11 cellular contexts compared by ENCODE assay signal in genomic region chr4:40197879-40198689, GRCh38. TPM values are rescaled to one million over a fixed set of nuclear protein-coding genes. Genes with fewer than 3 reads are reported as not detected.
A peak's percentile ranks its signal among the peaks of the same experiment; 100 is the strongest.
DNase-seq lines count a peak whose midpoint lies in the region; ATAC-seq and TF ChIP-seq lines count a peak whose summit lies in the region.
"Had no signal": no experiment of that assay in that cellular context is flagged by ENCODE, and none has a peak within 500 bp of the region (broad histone marks: within the 10 kb centered on the region; RNA-seq: fewer than 3 reads in every experiment).

No MANE protein-coding gene starts in this region.

- no peaks in the 10 kb centered on the region for H3K79me2 ChIP-seq in GM23338 (replicated peaks; ENCODE audit: insufficient read depth)

- H3K4me3 ChIP-seq in BLaER1, result peak overlapping the region; percentile 68
- 0 out of 2 replicates have a peak overlapping the region, but pooled peaks have one; percentile 7 for H3K4me3 ChIP-seq in GM23338
- peak overlapping the region; percentile 42 to 65 for H3K4me3 ChIP-seq in mucosa of rectum (ENCODE audit: low read length in 2 of 2)
- peak overlapping the region in 2 of 10 donors; percentile 3 to 48 for H3K4me3 ChIP-seq in heart right ventricle
- no peak overlapping the region for H3K4me3 ChIP-seq in uterus

- no peak for TF ChIP-seq POLR2A in uterus (IDR thresholded peaks at IDR 0.05)

- H4K20me1 ChIP-seq in BLaER1, result peaks cover 49% of the 10 kb centered on the region
- H4K20me1 ChIP-seq in GM23338 (replicated peaks; ENCODE audit: insufficient read depth), result no peaks in the 10 kb centered on the region

- peak overlapping the region; percentile 62 for H3K4me3 Mint-ChIP-seq in GM23338
- H3K4me3 Mint-ChIP-seq in activated CD8-positive, alpha-beta T cell treated with anti-CD3 and anti-CD28 coated beads, Interleukin-2, amount 10 ng/mL, durations not matched to agents 7 days and 5 days, result peak overlapping the region; percentile 93

- H2AFZ ChIP-seq in GM23338, result peak overlapping the region; percentile 54; the same call in 1 of the 2 replicates

- peak overlapping the region; percentile 7; the same call in 1 of the 2 replicates for H3K27ac Mint-ChIP-seq in GM23338
- H3K27ac Mint-ChIP-seq in activated CD8-positive, alpha-beta T cell treated with anti-CD3 and anti-CD28 coated beads, Interleukin-2, amount 10 ng/mL, durations not matched to agents 7 days and 5 days, result peak overlapping the region; percentile 96

- ATAC-seq in GM23338, result peak; percentile 15; the same call in 2 of the 3 replicates
- no peak for ATAC-seq in activated CD8-positive, alpha-beta T cell treated with anti-CD3 and anti-CD28 coated beads, Interleukin-2, amount 10 ng/mL, durations not matched to agents 7 days and 5 days
- ATAC-seq in heart right ventricle, result no peak

- H3F3A ChIP-seq in GM23338 (replicated peaks; ENCODE audit: low read depth), result no peaks in the 10 kb centered on the region

- peaks cover 65% of the 10 kb centered on the region for H3K4me1 Mint-ChIP-seq in GM23338
- peaks cover 39% of the 10 kb centered on the region for H3K4me1 Mint-ChIP-seq in activated CD8-positive, alpha-beta T cell treated with anti-CD3 and anti-CD28 coated beads, Interleukin-2, amount 10 ng/mL, durations not matched to agents 7 days and 5 days (ENCODE audit: low read depth)

- H3K4me2 ChIP-seq in BLaER1 (peak overlapping the region; percentile 97), GM23338 (peak overlapping the region; percentile 60)

- no peaks in the 10 kb centered on the region for H3K36me3 ChIP-seq in BLaER1
- H3K36me3 ChIP-seq in GM23338 (ENCODE audit: insufficient read depth), result no peaks in the 10 kb centered on the region
- no peaks in the 10 kb centered on the region for H3K36me3 ChIP-seq in mucosa of rectum (ENCODE audit: control insufficient read depth in 2 of 2, insufficient read depth in 2 of 2, low read length in 2 of 2)
- H3K36me3 ChIP-seq in heart right ventricle, result no peaks in the 10 kb centered on the region
- H3K36me3 ChIP-seq in uterus, result no peaks in the 10 kb centered on the region

- H3K27me3 Mint-ChIP-seq in GM23338 (ENCODE audit: insufficient read depth, low read depth, poor library complexity), result peaks cover 1% of the 10 kb centered on the region
- H3K27me3 Mint-ChIP-seq in activated CD8-positive, alpha-beta T cell treated with anti-CD3 and anti-CD28 coated beads, Interleukin-2, amount 10 ng/mL, durations not matched to agents 7 days and 5 days (ENCODE audit: low read depth), result no peaks in the 10 kb centered on the region

- H3K27me3 ChIP-seq in BLaER1, result no peaks in the 10 kb centered on the region
- H3K27me3 ChIP-seq in GM23338 (ENCODE audit: insufficient read depth), result no peaks in the 10 kb centered on the region
- H3K27me3 ChIP-seq in mucosa of rectum (ENCODE audit: control insufficient read depth in 2 of 2, insufficient read depth in 2 of 2, low read length in 2 of 2), result no peaks in the 10 kb centered on the region
- peaks cover 0 to 19% (median 6%) of the 10 kb centered on the region in 7 donors for H3K27me3 ChIP-seq in heart right ventricle
- H3K27me3 ChIP-seq in uterus, result no peaks in the 10 kb centered on the region

- H3K4me1 ChIP-seq in BLaER1, result peaks cover 88% of the 10 kb centered on the region
- H3K4me1 ChIP-seq in GM23338 (ENCODE audit: insufficient read depth), result peaks cover 45% of the 10 kb centered on the region
- H3K4me1 ChIP-seq in mucosa of rectum (ENCODE audit: control insufficient read depth in 2 of 2, insufficient read depth in 2 of 2, low read length in 2 of 2), result peaks cover 13 to 18% of the 10 kb centered on the region in 2 donors
- peaks cover 0 to 29% (median 0%) of the 10 kb centered on the region in 9 donors for H3K4me1 ChIP-seq in heart right ventricle
- H3K4me1 ChIP-seq in uterus, result no peaks in the 10 kb centered on the region

- H3K9ac ChIP-seq in BLaER1 (peak overlapping the region; percentile 82), mucosa of rectum (ENCODE audit: low read depth in 1 of 2, low read length in 2 of 2) (peak overlapping the region; percentile 67 to 84)

- no peak for DNase-seq in GM23338 (ENCODE audit: low spot score)
- DNase-seq in activated CD8-positive, alpha-beta T cell treated with anti-CD3 and anti-CD28 coated beads, Interleukin-2, amount 10 ng/mL, durations not matched to agents 7 days and 5 days, result peak; percentile 46
- DNase-seq in NCI-H1417 (lab: John Stamatoyannopoulos, UW), result no peak
- DNase-seq in heart right ventricle, result no peak
- no peak for DNase-seq in RWPE1 (ENCODE audit: low spot score)
- no peak for DNase-seq in uterus
- DNase-seq: hypothalamus, NCI-H2081 had no signal

- TF ChIP-seq CTCF in GM23338 (conservative IDR thresholded peaks at IDR 0.05; ENCODE audit: low read depth in 2 of 2) (no peak), heart right ventricle (IDR thresholded peaks at IDR 0.05) (no peak), RWPE1 (conservative IDR thresholded peaks at IDR 0.05; ENCODE audit: low read depth) (no peak), uterus (IDR thresholded peaks at IDR 0.05) (no peak)

- H3K9me3 Mint-ChIP-seq in GM23338, result no peaks in the 10 kb centered on the region
- H3K9me3 Mint-ChIP-seq in activated CD8-positive, alpha-beta T cell treated with anti-CD3 and anti-CD28 coated beads, Interleukin-2, amount 10 ng/mL, durations not matched to agents 7 days and 5 days (ENCODE audit: insufficient read depth), result no peaks in the 10 kb centered on the region

- H3K9me3 ChIP-seq in BLaER1 (no peaks in the 10 kb centered on the region), mucosa of rectum (ENCODE audit: control insufficient read depth in 2 of 2, low read length in 2 of 2) (no peaks in the 10 kb centered on the region), heart right ventricle (no peaks in the 10 kb centered on the region), uterus (no peaks in the 10 kb centered on the region)

- POLR2A ChIA-PET in activated CD8-positive, alpha-beta T cell treated with anti-CD3 and anti-CD28 coated beads, Interleukin-2, amount 10 ng/mL, durations not matched to agents 7 days and 5 days (lab: Charles Lee), result interaction anchor here (0.7 to 18.3 kb wide), 13 partner anchors 5 to 141 kb away, joined by 3 to 517 read pairs (median 10); partner anchors contain the start of genes N4BP2 and RHOH
- POLR2A ChIA-PET in RWPE1 (lab: Yijun Ruan, JAX; ENCODE audit: low non-redundant PET), result no interaction called here

- no peaks in the 10 kb centered on the region for H3K9me2 ChIP-seq in GM23338 (ENCODE audit: insufficient read depth)

- intact Hi-C loops in heart right ventricle (cut with DNase I), result no loop called here
- intact Hi-C loops in uterus (cut with DNase I; ENCODE audit: low total_unique reads), result no loop called here

- H3K36me3 Mint-ChIP-seq in GM23338 (ENCODE audit: low read depth), result no peaks in the 10 kb centered on the region
- H3K36me3 Mint-ChIP-seq in activated CD8-positive, alpha-beta T cell treated with anti-CD3 and anti-CD28 coated beads, Interleukin-2, amount 10 ng/mL, durations not matched to agents 7 days and 5 days (ENCODE audit: low read depth), result peaks cover 62% of the 10 kb centered on the region

- CTCF ChIA-PET in activated CD8-positive, alpha-beta T cell treated with anti-CD3 and anti-CD28 coated beads, Interleukin-2, amount 10 ng/mL, durations not matched to agents 7 days and 5 days (lab: Charles Lee), result interaction anchor here (0.6 to 11.9 kb wide), 9 partner anchors 9 to 142 kb away, joined by 3 to 149 read pairs (median 5); no protein-coding TSS in a partner anchor
- CTCF ChIA-PET in RWPE1 (lab: Yijun Ruan, JAX), result interaction anchor here (0.6 kb wide), 2 partner anchors 64 to 927 kb away, joined by 3 read pairs; no protein-coding TSS in a partner anchor

- H3K27ac ChIP-seq in BLaER1 (peak overlapping the region; percentile 79), GM23338 (ENCODE audit: low read depth) (peak overlapping the region; percentile 8; the same call in 1 of the 2 replicates), mucosa of rectum (ENCODE audit: low read depth in 2 of 2, low read length in 2 of 2) (peak overlapping the region; percentile 73 to 87), heart right ventricle (peak overlapping the region in 1 of 10 donors; percentile 89), RWPE1 (no peak overlapping the region), uterus (no peak overlapping the region)

- WGBS in heart right ventricle, 2 donors, result 68 to 73% methylated on average over 15 of the region's 15 CpGs

TF ChIP-seq in GM23338, 12 proteins besides CTCF, POLR2A, EP300 and RAD21 (continues in another document):
- no peak for TF ChIP-seq ETS1 (IDR thresholded peaks at IDR 0.05)
- TF ChIP-seq ZNF114 (CRISPR knock-in tag; IDR thresholded peaks at IDR 0.05), result no peak
- no peak for TF ChIP-seq NANOG (IDR thresholded peaks at IDR 0.05; ENCODE audit: borderline replicate concordance)
- TF ChIP-seq POLR2AphosphoS5 (IDR thresholded peaks at IDR 0.05; ENCODE audit: low read depth), result no peak
- TF ChIP-seq ZNF331 (CRISPR knock-in tag; IDR thresholded peaks at IDR 0.05; ENCODE audit: low read depth), result no peak
- TF ChIP-seq CREB1 (CRISPR knock-in tag; IDR thresholded peaks at IDR 0.05; ENCODE audit: low read depth), result no peak
- no peak for TF ChIP-seq EZH2 (IDR thresholded peaks at IDR 0.05; ENCODE audit: low read depth, unreplicated experiment)
- no peak for TF ChIP-seq STAT1 (IDR thresholded peaks at IDR 0.05; ENCODE audit: unreplicated experiment)

RNA-seq across cellular contexts. Expression of gene RHOH, which starts 1.3 kb away (rescaled TPM):
- 2.7 and 3.7 TPM in 2 replicates for total RNA-seq in GM23338 (2014; rRNA removed; shearing (Covaris generic))
- polyA plus RNA-seq in GM23338 (2016; fragmentation: Nextera tagmentation; extraction: Ambion mirVana) (1.8 and 2.2 TPM in 2 replicates), heart right ventricle (under 1 TPM; 0.15 to 0.20 TPM)
- total RNA-seq in activated CD8-positive, alpha-beta T cell treated with anti-CD3 and anti-CD28 coated beads, Interleukin-2, amount 10 ng/mL, durations not matched to agents 7 days and 5 days, result 100 to 1,000 TPM; 147 to 159 TPM
- total RNA-seq in heart right ventricle (1 to 10 TPM in 1 of 10 donors, under 1 TPM in 7, not detected in 2; 0.11 to 7.2 (median 0.44) TPM), uterus (10 to 100 TPM in 1 of 4 donors, 1 to 10 TPM in 3; 1.5 to 37.1 (median 3.0) TPM)
- total RNA-seq: renal cortical epithelial cell had no signal

Comparison
In these comparisons a context has a peak if more than half of its experiments do, and no peak if none do; other contexts are left out.
1. H3K27ac ChIP-seq: peak in BLaER1 (single experiment), GM23338 (single experiment) and mucosa of rectum (2 of 2); none in RWPE1 (single experiment) and uterus (0 of 2).
2. H3K4me3 ChIP-seq: peak in BLaER1 (single experiment), GM23338 (single experiment) and mucosa of rectum (2 of 2); none in uterus (0 of 2).